ENCODE assay signal across 9 cellular contexts in genomic region chr11:60840711-60841430, GRCh38. TPM values are rescaled to one million over a fixed set of nuclear protein-coding genes. Genes with fewer than 3 reads are reported as not detected.
DNase-seq lines count a peak whose midpoint lies in the region; ATAC-seq, FAIRE-seq and TF ChIP-seq lines count a peak whose summit lies in the region.
"Had no signal": no experiment of that assay in that cellular context is flagged by ENCODE, and none has a peak within 500 bp of the region (broad histone marks: within the 10 kb centered on the region; RNA-seq: fewer than 3 reads in every experiment).

No MANE protein-coding gene starts in this region.

- ATAC-seq in left lung = no peak

- peaks cover 8% of the 10 kb centered on the region for H4K20me1 ChIP-seq in keratinocyte (ENCODE audit: control insufficient read depth, extremely low read depth, insufficient read depth, low read length)

- no peak for DNase-seq in T-helper 1 cell
- no peak for DNase-seq in ascending aorta (ENCODE audit: low spot score in 2 of 2)
- DNase-seq in keratinocyte (ENCODE audit: low read depth, low spot score) = no peak
- DNase-seq in thyroid gland = peak; percentile 16 to 18
- no peak for DNase-seq in left lung
- no peak for DNase-seq in HT-29 (ENCODE audit: low spot score)
- no peak for DNase-seq in ecto neural progenitor cell (ENCODE audit: low spot score)

- intact Hi-C loops in ascending aorta (cut with DNase I) = loop anchor here (1.0 to 5.0 kb wide), 3 partner anchors 65 to 321 kb away; partner anchors contain the start of genes PRPF19 and VPS37C
- intact Hi-C loops in thyroid gland (cut with DNase I) = no loop called here
- intact Hi-C loops in left lung (cut with DNase I) = no loop called here

- H3K79me2 ChIP-seq in keratinocyte (ENCODE audit: control insufficient read depth, insufficient read depth, low read length) = peaks cover 39% of the 10 kb centered on the region

- dilution Hi-C loops in keratinocyte (cut with MboI; ENCODE audit: extremely low pct_ligation_motif_present, low sequenced_read_pairs) = no loop called here

- H3K4me1 ChIP-seq in ascending aorta = peaks cover 19 to 24% of the 10 kb centered on the region in 2 donors
- H3K4me1 ChIP-seq in keratinocyte (ENCODE audit: control insufficient read depth, extremely low read depth, insufficient read depth, low read length) = peaks cover 30% of the 10 kb centered on the region
- H3K4me1 ChIP-seq in thyroid gland = peaks cover 26 to 29% of the 10 kb centered on the region in 2 donors
- peaks cover 23 to 50% of the 10 kb centered on the region in 2 donors for H3K4me1 ChIP-seq in left lung

- H3K4me3 ChIP-seq in ascending aorta (peak overlapping the region; percentile 76 to 94), keratinocyte (ENCODE audit: control insufficient read depth in 2 of 3, extremely low read depth in 1 of 3, insufficient read depth in 2 of 3, low read depth in 1 of 3, low read length in 3 of 3) (peak overlapping the region in 1 of 3 experiments; percentile 96), thyroid gland (replicated peaks in 1 of 3) (peak overlapping the region in 1 of 3 donors; percentile 68), left lung (no peak overlapping the region)

- no peaks in the 10 kb centered on the region for H3K27me3 Mint-ChIP-seq in T-helper 1 cell treated with Interleukin-12 subunit alpha and Interleukin-12 subunit beta and Interleukin-4 antibody, amounts not matched to agents 30 μg/mL and 1 μg/mL, for 36 hours (ENCODE audit: low read depth)

- FAIRE-seq in keratinocyte (lab: Jason Lieb, UNC) = no peak

- TF ChIP-seq POLR2A in thyroid gland (IDR thresholded peaks at IDR 0.05) = no peak

- peak overlapping the region; percentile 97 for H3K9ac ChIP-seq in keratinocyte (ENCODE audit: control insufficient read depth, extremely low read depth, insufficient read depth, low read length)

- H3K27ac Mint-ChIP-seq in T-helper 1 cell treated with Interleukin-12 subunit alpha and Interleukin-12 subunit beta and Interleukin-4 antibody, amounts not matched to agents 30 μg/mL and 1 μg/mL, for 36 hours = peak overlapping the region; percentile 76

- H2AFZ ChIP-seq in keratinocyte (ENCODE audit: control insufficient read depth, low read length) = peak overlapping the region; percentile 94

- H3K27ac ChIP-seq in ascending aorta = peak overlapping the region; percentile 66 to 73
- H3K27ac ChIP-seq in keratinocyte (ENCODE audit: control insufficient read depth, insufficient read depth, low read length) = peak overlapping the region; percentile 95
- peak overlapping the region in 1 of 3 donors; percentile 60 for H3K27ac ChIP-seq in thyroid gland
- H3K27ac ChIP-seq in left lung = peak overlapping the region in 1 of 2 donors; percentile 59

- peaks cover 2% of the 10 kb centered on the region for H3K36me3 Mint-ChIP-seq in T-helper 1 cell treated with Interleukin-12 subunit alpha and Interleukin-12 subunit beta and Interleukin-4 antibody, amounts not matched to agents 30 μg/mL and 1 μg/mL, for 36 hours (ENCODE audit: low read depth)

- peak overlapping the region; percentile 80 for H3K4me3 Mint-ChIP-seq in T-helper 1 cell treated with Interleukin-12 subunit alpha and Interleukin-12 subunit beta and Interleukin-4 antibody, amounts not matched to agents 30 μg/mL and 1 μg/mL, for 36 hours

- no peaks in the 10 kb centered on the region for H3K9me3 ChIP-seq in ascending aorta
- H3K9me3 ChIP-seq in keratinocyte (ENCODE audit: control insufficient read depth, low read depth, low read length) = no peaks in the 10 kb centered on the region
- H3K9me3 ChIP-seq in thyroid gland = no peaks in the 10 kb centered on the region
- H3K9me3 ChIP-seq in left lung = no peaks in the 10 kb centered on the region

- peak overlapping the region; percentile 83 for H3K4me2 ChIP-seq in keratinocyte (ENCODE audit: control insufficient read depth, extremely low read depth, insufficient read depth, low read depth, low read length)

- no peaks in the 10 kb centered on the region for H3K9me1 ChIP-seq in keratinocyte (ENCODE audit: control insufficient read depth, extremely low read depth, insufficient read depth, low read length)

- H3K27me3 ChIP-seq in ascending aorta (no peaks in the 10 kb centered on the region), keratinocyte (ENCODE audit: control insufficient read depth, extremely low read depth, insufficient read depth, low read length) (no peaks in the 10 kb centered on the region), thyroid gland (no peaks in the 10 kb centered on the region), left lung (peaks cover 0 to 10% of the 10 kb centered on the region in 2 donors)

- no peak for TF ChIP-seq CTCF in ascending aorta (IDR thresholded peaks at IDR 0.05)
- no peak for TF ChIP-seq CTCF in keratinocyte (optimal IDR thresholded peaks at IDR 0.05 in 1 of 3, IDR thresholded peaks at IDR 0.05 in 1 of 3, conservative IDR thresholded peaks at IDR 0.05 in 1 of 3; ENCODE audit: extremely low read depth in 1 of 3, insufficient read depth in 2 of 3, low read length in 3 of 3)
- no peak for TF ChIP-seq CTCF in thyroid gland (IDR thresholded peaks at IDR 0.05)
- TF ChIP-seq CTCF in left lung (IDR thresholded peaks at IDR 0.05) = no peak

- no peaks in the 10 kb centered on the region for H3K9me3 Mint-ChIP-seq in T-helper 1 cell treated with Interleukin-12 subunit alpha and Interleukin-12 subunit beta and Interleukin-4 antibody, amounts not matched to agents 30 μg/mL and 1 μg/mL, for 36 hours

- peaks cover 38% of the 10 kb centered on the region for H3K4me1 Mint-ChIP-seq in T-helper 1 cell treated with Interleukin-12 subunit alpha and Interleukin-12 subunit beta and Interleukin-4 antibody, amounts not matched to agents 30 μg/mL and 1 μg/mL, for 36 hours (ENCODE audit: low read depth)

- H3K36me3 ChIP-seq in ascending aorta = no peaks in the 10 kb centered on the region
- H3K36me3 ChIP-seq in keratinocyte (ENCODE audit: control insufficient read depth in 2 of 2, extremely low read depth in 1 of 2, insufficient read depth in 2 of 2, low read length in 2 of 2) = peaks cover 2 to 8% of the 10 kb centered on the region in 2 experiments
- H3K36me3 ChIP-seq in thyroid gland = no peaks in the 10 kb centered on the region
- peaks cover 0 to 8% of the 10 kb centered on the region in 2 donors for H3K36me3 ChIP-seq in left lung

- 55 to 68% methylated on average over 12 of the region's 12 CpGs for WGBS in thyroid gland, 2 donors

RNA-seq across cellular contexts. Expression of gene CCDC86, which starts 1.0 kb away (rescaled TPM):
- 16.0 TPM for total RNA-seq in ascending aorta
- polyA plus RNA-seq in keratinocyte = 21.4 to 44.1 TPM (median 29.3 TPM) in 3 replicates
- polyA plus RNA-seq in keratinocyte (2011; ENCODE audit: low read depth) = 19.4 TPM
- 26.5 and 37.3 TPM in 2 replicates for polyA plus RNA-seq in keratinocyte (2011; cell fraction: cytosol; rRNA removed)
- 22.6 and 31.5 TPM in 2 replicates for polyA plus RNA-seq in keratinocyte (2011; cell fraction: nucleus; rRNA removed)
- 27.3 and 52.5 TPM in 2 replicates for polyA plus RNA-seq in keratinocyte (2012; ENCODE audit: low replicate concordance)
- polyA minus RNA-seq in keratinocyte = 14.2 to 21.0 TPM (median 15.8 TPM) in 3 replicates
- 24.9 TPM for polyA minus RNA-seq in keratinocyte (2011; cell fraction: cytosol; rRNA and poly(A)+ RNA removed)
- polyA minus RNA-seq in keratinocyte (2011; cell fraction: nucleus; rRNA and poly(A)+ RNA removed) = 7.6 and 9.7 TPM in 2 replicates
- total RNA-seq in thyroid gland = 10 to 100 TPM in 2 of 4 donors, 1 to 10 TPM in 2; 6.7 to 19.6 (median 14.2) TPM
- 10 to 100 TPM; 10.2 to 23.1 TPM for total RNA-seq in left lung
- 56.4 and 60.6 TPM in 2 replicates for total RNA-seq in HT-29 (2014; rRNA removed; shearing (Covaris generic))

RNA-seq across cellular contexts. Expression of gene PTGDR2, which starts 14.9 kb away (rescaled TPM):
- not detected for total RNA-seq in ascending aorta
- polyA plus RNA-seq in keratinocyte = not detected in 3 replicates
- not detected for polyA plus RNA-seq in keratinocyte (2011; ENCODE audit: low read depth)
- polyA plus RNA-seq in keratinocyte (2011; cell fraction: cytosol; rRNA removed) = 0.03 TPM in 1 of 2 replicates, not detected in the other
- polyA plus RNA-seq in keratinocyte (2011; cell fraction: nucleus; rRNA removed) = 0.05 and 0.08 TPM in 2 replicates
- polyA plus RNA-seq in keratinocyte (2012; ENCODE audit: low replicate concordance) = 0.11 TPM in 1 of 2 replicates, not detected in the other
- not detected in 3 replicates for polyA minus RNA-seq in keratinocyte
- not detected for polyA minus RNA-seq in keratinocyte (2011; cell fraction: cytosol; rRNA and poly(A)+ RNA removed)
- polyA minus RNA-seq in keratinocyte (2011; cell fraction: nucleus; rRNA and poly(A)+ RNA removed) = 0.11 TPM in 1 of 2 replicates, not detected in the other
- total RNA-seq in thyroid gland = under 1 TPM in 1 of 4 donors, not detected in 3; 0.11 TPM
- under 1 TPM in 1 of 2 donors, not detected in 1; 0.21 TPM for total RNA-seq in left lung
- total RNA-seq in HT-29 (2014; rRNA removed; shearing (Covaris generic)) = 0.41 TPM in 1 of 2 replicates, not detected in the other

RNA-seq across cellular contexts. Expression of gene ZP1, which starts 26.5 kb away (rescaled TPM):
- not detected for total RNA-seq in ascending aorta
- not detected in 3 replicates for polyA plus RNA-seq in keratinocyte
- polyA plus RNA-seq in keratinocyte (2011; ENCODE audit: low read depth) = not detected
- polyA plus RNA-seq in keratinocyte (2011; cell fraction: cytosol; rRNA removed) = not detected in 2 replicates
- not detected in 2 replicates for polyA plus RNA-seq in keratinocyte (2011; cell fraction: nucleus; rRNA removed)
- polyA plus RNA-seq in keratinocyte (2012; ENCODE audit: low replicate concordance) = not detected in 2 replicates
- not detected in 3 replicates for polyA minus RNA-seq in keratinocyte
- polyA minus RNA-seq in keratinocyte (2011; cell fraction: cytosol; rRNA and poly(A)+ RNA removed) = not detected
- not detected in 2 replicates for polyA minus RNA-seq in keratinocyte (2011; cell fraction: nucleus; rRNA and poly(A)+ RNA removed)
- total RNA-seq in thyroid gland = not detected
- total RNA-seq in left lung = not detected
- not detected in 2 replicates for total RNA-seq in HT-29 (2014; rRNA removed; shearing (Covaris generic))

RNA-seq across cellular contexts. Expression of gene MS4A10, which starts 55.7 kb away (rescaled TPM):
- not detected for total RNA-seq in ascending aorta
- not detected in 3 replicates for polyA plus RNA-seq in keratinocyte
- not detected for polyA plus RNA-seq in keratinocyte (2011; ENCODE audit: low read depth)
- polyA plus RNA-seq in keratinocyte (2011; cell fraction: cytosol; rRNA removed) = not detected in 2 replicates
- polyA plus RNA-seq in keratinocyte (2011; cell fraction: nucleus; rRNA removed) = not detected in 2 replicates
- polyA plus RNA-seq in keratinocyte (2012; ENCODE audit: low replicate concordance) = not detected in 2 replicates
- polyA minus RNA-seq in keratinocyte = not detected in 3 replicates
- not detected for polyA minus RNA-seq in keratinocyte (2011; cell fraction: cytosol; rRNA and poly(A)+ RNA removed)
- not detected in 2 replicates for polyA minus RNA-seq in keratinocyte (2011; cell fraction: nucleus; rRNA and poly(A)+ RNA removed)
- total RNA-seq in thyroid gland = not detected
- total RNA-seq in left lung = not detected
- total RNA-seq in HT-29 (2014; rRNA removed; shearing (Covaris generic)) = not detected in 2 replicates
- total RNA-seq: T-helper 2 cell treated with Interferon-gamma antibody and Interleukin-4, amounts not matched to agents 100 ng/mL and 5 ng/mL, for 36 hours had no signal

Comparison
In these comparisons a context has a peak if more than half of its experiments do, and no peak if none do; other contexts are left out.
1. DNase-seq: peak in thyroid gland (2 of 2); none in T-helper 1 cell (0 of 5), ascending aorta (0 of 2), keratinocyte (single experiment), left lung (0 of 2), HT-29 (single experiment) and ecto neural progenitor cell (single experiment).
2. H3K4me3 ChIP-seq: peak in ascending aorta (2 of 2); none in left lung (0 of 2).